Comparison of ENCODE assay signal across 20 cellular contexts in the genomic region with DNA sequence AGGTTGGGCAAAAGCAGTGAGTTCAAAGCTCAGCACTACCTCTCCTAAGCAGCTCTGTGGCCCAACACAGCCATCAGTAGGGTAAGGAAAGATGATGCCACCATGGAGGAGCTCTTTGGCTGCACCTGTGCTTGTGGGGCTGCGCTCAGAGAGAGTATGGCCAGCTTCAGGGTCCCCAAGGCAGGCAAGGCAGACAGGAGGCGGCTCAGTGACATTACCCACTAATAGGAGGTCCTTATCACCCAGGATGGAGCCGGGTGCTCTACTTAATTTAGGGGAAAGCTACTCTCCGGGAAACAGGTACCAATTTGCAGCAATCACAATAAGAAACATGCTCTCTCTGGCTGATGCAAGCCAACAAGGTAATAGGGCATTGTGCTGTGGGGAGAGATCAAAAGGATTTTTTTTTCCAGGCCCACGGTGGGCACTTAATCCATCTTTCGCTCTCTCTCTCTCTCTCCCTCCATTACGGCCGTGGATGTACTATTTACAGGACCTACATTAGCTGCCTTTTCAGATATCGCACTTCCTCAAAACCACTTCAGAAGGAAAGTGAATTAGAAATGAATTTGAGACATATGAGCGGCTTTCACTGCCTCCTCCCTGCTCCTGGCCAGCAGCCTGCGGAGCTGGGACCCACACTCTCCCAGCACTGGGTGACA.
DNase-seq lines count a peak whose midpoint lies in the region; ATAC-seq, FAIRE-seq and TF ChIP-seq lines count a peak whose summit lies in the region.
"Had no signal": no experiment of that assay in that cellular context is flagged by ENCODE, and none has a peak within 500 bp of the region (broad histone marks: within the 10 kb centered on the region; RNA-seq: fewer than 3 reads in every experiment).

No MANE protein-coding gene starts in this region.

- H3K36me3 ChIP-seq in cardiac muscle cell (no peaks in the 10 kb centered on the region), left ventricle myocardium inferior (no peaks in the 10 kb centered on the region), K562 (ENCODE audit: control insufficient read depth, insufficient read depth, low read length) (no peaks in the 10 kb centered on the region), neural cell (ENCODE audit: insufficient read depth, low read length) (no peaks in the 10 kb centered on the region)
- H3K36me3 ChIP-seq: HAP-1, MG63, SJCRH30 had no signal

- TF ChIP-seq RAD21 in K562 (CRISPR knock-in tag; conservative IDR thresholded peaks at IDR 0.05 in 1 of 2, IDR thresholded peaks at IDR 0.05 in 1 of 2) (no peak), neural cell (conservative IDR thresholded peaks at IDR 0.05) (no peak)

- TF ChIP-seq EP300 in K562 (IDR thresholded peaks at IDR 0.05; ENCODE audit: low read length): no peak
- TF ChIP-seq EP300 in neural cell (conservative IDR thresholded peaks at IDR 0.05; ENCODE audit: poor library complexity, severe bottlenecking): no peak

- H3K27ac ChIP-seq in cardiac muscle cell (peak overlapping the region; percentile 79), left ventricle myocardium inferior (replicated peaks) (no peak overlapping the region), K562 (ENCODE audit: extremely low read depth, low read depth, low read length) (no peak overlapping the region), neural cell (ENCODE audit: low read length) (no peak overlapping the region)
- H3K27ac ChIP-seq: SJCRH30 had no signal

- in situ Hi-C loops in K562 (cut with MboI): no loop called here

- H3K9ac ChIP-seq in K562 (ENCODE audit: insufficient read depth in 1 of 2, low read depth in 2 of 2, low read length in 2 of 2) (peak overlapping the region in 1 of 2 experiments; percentile 40; a peak in 1 of 4 replicates), neural cell (ENCODE audit: low read length) (no peak overlapping the region)

- 13% methylated on average over 11 of the region's 11 CpGs for WGBS in K562 (ENCODE audit: insufficient coverage, low coverage, missing lambda C conversion rate)

- H3K79me2 ChIP-seq in K562 (ENCODE audit: control insufficient read depth, insufficient read depth, low read length): no peaks in the 10 kb centered on the region
- no peaks in the 10 kb centered on the region for H3K79me2 ChIP-seq in neural cell (replicated peaks; ENCODE audit: insufficient read depth, low read length)

- H4K20me1 ChIP-seq in K562 (replicated peaks; ENCODE audit: control insufficient read depth, insufficient read depth, low read length) (no peaks in the 10 kb centered on the region; the same call in 1 of the 2 replicates), neural cell (ENCODE audit: insufficient read depth) (no peaks in the 10 kb centered on the region)

- H2AFZ ChIP-seq in K562 (ENCODE audit: low read depth, low read length): peak overlapping the region; percentile 60
- no peak overlapping the region for H2AFZ ChIP-seq in neural cell (ENCODE audit: low read depth, low read length)

- no peak overlapping the region for H3K4me2 ChIP-seq in K562 (ENCODE audit: insufficient read depth, low read length)
- H3K4me2 ChIP-seq in neural cell (ENCODE audit: low read length): no peak overlapping the region

- H3K4me3 ChIP-seq in cardiac muscle cell: no peak overlapping the region
- no peak overlapping the region for H3K4me3 ChIP-seq in left ventricle myocardium inferior
- H3K4me3 ChIP-seq in K562: no peak overlapping the region
- H3K4me3 ChIP-seq in neural cell (ENCODE audit: low read length): no peak overlapping the region
- H3K4me3 ChIP-seq in foreskin fibroblast (ENCODE audit: low read depth in 1 of 2, low read length in 2 of 2): no peak overlapping the region
- H3K4me3 ChIP-seq: HAP-1, MG63, SJCRH30 had no signal

- H3K27me3 ChIP-seq in cardiac muscle cell: no peaks in the 10 kb centered on the region
- no peaks in the 10 kb centered on the region for H3K27me3 ChIP-seq in left ventricle myocardium inferior (ENCODE audit: low read depth)
- H3K27me3 ChIP-seq in K562 (ENCODE audit: control insufficient read depth in 2 of 2, insufficient read depth in 2 of 2, low read length in 2 of 2): peaks cover 0 to 12% of the 10 kb centered on the region in 2 experiments; a peak in 3 of 5 replicates
- no peaks in the 10 kb centered on the region for H3K27me3 ChIP-seq in neural cell (ENCODE audit: insufficient read depth, low read depth, low read length)
- H3K27me3 ChIP-seq: MG63, SJCRH30 had no signal

- no peaks in the 10 kb centered on the region for H3K9me2 ChIP-seq in neural cell (ENCODE audit: insufficient read depth, low read length)

- TF ChIP-seq POLR2A in K562 (conservative IDR thresholded peaks at IDR 0.05) (no peak), GM18505 (IDR thresholded peaks at IDR 0.05; ENCODE audit: borderline replicate concordance, extremely low read depth, insufficient read depth, insufficient read length) (no peak)

- no peaks in the 10 kb centered on the region for H3F3A ChIP-seq in neural cell (ENCODE audit: insufficient read depth, low read length, poor library complexity, severe bottlenecking)

- POLR2A ChIA-PET in K562 (lab: Yijun Ruan, JAX): interaction anchor here (1.1 to 1.8 kb wide), 3 partner anchors 8 to 16 kb away, joined by 3 to 6 read pairs (median 4); no protein-coding TSS in a partner anchor

- CTCF ChIA-PET in K562 (lab: Yijun Ruan, JAX; ENCODE audit: low intra/inter-chr PET ratio): no interaction called here

- intact Hi-C loops in left ventricle myocardium inferior (cut with micrococcal nuclease): no loop called here
- intact Hi-C loops in K562 (cut with micrococcal nuclease): no loop called here

- no TSS peak for BruUV-seq in K562 (replicated peaks; lab: Mats Ljungman, UMichigan)

- no peaks in the 10 kb centered on the region for H3K9me1 ChIP-seq in K562 (ENCODE audit: control insufficient read depth, insufficient read depth, low read length)

- TF ChIP-seq CTCF in cardiac muscle cell (IDR thresholded peaks at IDR 0.05; ENCODE audit: low read depth, low read length): no peak
- TF ChIP-seq CTCF in left ventricle myocardium inferior (IDR thresholded peaks at IDR 0.05; ENCODE audit: borderline replicate concordance): no peak
- TF ChIP-seq CTCF in K562 (IDR thresholded peaks at IDR 0.05 in 2 of 3, conservative IDR thresholded peaks at IDR 0.05 in 1 of 3; ENCODE audit: insufficient read depth in 2 of 3, low read depth in 1 of 3, low read length in 3 of 3): no peak
- TF ChIP-seq CTCF in neural cell (IDR thresholded peaks at IDR 0.05; ENCODE audit: poor library complexity, severe bottlenecking): no peak
- no peak for TF ChIP-seq CTCF in foreskin fibroblast (IDR thresholded peaks at IDR 0.05; ENCODE audit: low read depth, low read length)

- H3K9me3 ChIP-seq in cardiac muscle cell (ENCODE audit: low read depth): no peaks in the 10 kb centered on the region
- H3K9me3 ChIP-seq in left ventricle myocardium inferior (replicated peaks): no peaks in the 10 kb centered on the region
- no peaks in the 10 kb centered on the region for H3K9me3 ChIP-seq in K562 (replicated peaks; ENCODE audit: control insufficient read depth, insufficient read depth, low read depth, low read length)
- H3K9me3 ChIP-seq in neural cell (ENCODE audit: low read length): no peaks in the 10 kb centered on the region
- H3K9me3 ChIP-seq: HAP-1, MG63, SJCRH30 had no signal

- no peak for DNase-seq in cardiac muscle cell (ENCODE audit: low read depth in 1 of 2, low spot score in 1 of 2)
- no peak for DNase-seq in left ventricle myocardium inferior
- no peak for DNase-seq in K562 (ENCODE audit: extremely low read depth in 1 of 4, low spot score in 3 of 4)
- DNase-seq in activated CD8-positive, alpha-beta memory T cell treated with anti-CD3 and anti-CD28 coated beads, Interleukin-2, amount 50 U/mL, for 4 hours: no peak
- DNase-seq in D341Med (ENCODE audit: low spot score): no peak
- no peak for DNase-seq in foreskin fibroblast
- DNase-seq: COR-L47, Kasumi-1, MG63, NCI-H1092 treated with DMSO at 0.1 percent for 48 hours, NCI-H146, NCI-H2029 treated with DMSO at 0.1 percent for 48 hours, NCI-H524, SJCRH30 had no signal

- H3K4me1 ChIP-seq in cardiac muscle cell (ENCODE audit: low read depth): peaks cover 19% of the 10 kb centered on the region
- peaks cover 28% of the 10 kb centered on the region for H3K4me1 ChIP-seq in left ventricle myocardium inferior
- H3K4me1 ChIP-seq in K562 (replicated peaks in 1 of 2; ENCODE audit: control insufficient read depth in 2 of 2, insufficient read depth in 2 of 2, low read length in 2 of 2): peaks cover 0 to 8% of the 10 kb centered on the region in 2 experiments; a peak in 2 of 5 replicates
- H3K4me1 ChIP-seq: HAP-1, SJCRH30 had no signal

- FAIRE-seq in K562 (lab: Jason Lieb, UNC): no peak
- FAIRE-seq: G401.6, GM19239, HTR-8/SVneo had no signal

- ATAC-seq in K562: no peak
- no peak for ATAC-seq in GM18505 (IDR thresholded peaks at IDR 0.05; ENCODE audit: unreplicated experiment)

TF ChIP-seq in K562, 482 proteins besides CTCF, POLR2A, EP300 and RAD21:
- peak; percentile 80; the same call in 1 of the 2 replicates for TF ChIP-seq SPI1 (IDR thresholded peaks at IDR 0.05; ENCODE audit: borderline replicate concordance, low read depth, low read length)
- no peak for TF ChIP-seq POU5F1 (IDR thresholded peaks at IDR 0.05; ENCODE audit: borderline replicate concordance, low read depth, low read length, partially characterized antibody)

TF ChIP-seq in neural cell, 6 proteins besides CTCF, POLR2A, EP300 and RAD21 (continues in another document):
- TF ChIP-seq, protein P1, sequence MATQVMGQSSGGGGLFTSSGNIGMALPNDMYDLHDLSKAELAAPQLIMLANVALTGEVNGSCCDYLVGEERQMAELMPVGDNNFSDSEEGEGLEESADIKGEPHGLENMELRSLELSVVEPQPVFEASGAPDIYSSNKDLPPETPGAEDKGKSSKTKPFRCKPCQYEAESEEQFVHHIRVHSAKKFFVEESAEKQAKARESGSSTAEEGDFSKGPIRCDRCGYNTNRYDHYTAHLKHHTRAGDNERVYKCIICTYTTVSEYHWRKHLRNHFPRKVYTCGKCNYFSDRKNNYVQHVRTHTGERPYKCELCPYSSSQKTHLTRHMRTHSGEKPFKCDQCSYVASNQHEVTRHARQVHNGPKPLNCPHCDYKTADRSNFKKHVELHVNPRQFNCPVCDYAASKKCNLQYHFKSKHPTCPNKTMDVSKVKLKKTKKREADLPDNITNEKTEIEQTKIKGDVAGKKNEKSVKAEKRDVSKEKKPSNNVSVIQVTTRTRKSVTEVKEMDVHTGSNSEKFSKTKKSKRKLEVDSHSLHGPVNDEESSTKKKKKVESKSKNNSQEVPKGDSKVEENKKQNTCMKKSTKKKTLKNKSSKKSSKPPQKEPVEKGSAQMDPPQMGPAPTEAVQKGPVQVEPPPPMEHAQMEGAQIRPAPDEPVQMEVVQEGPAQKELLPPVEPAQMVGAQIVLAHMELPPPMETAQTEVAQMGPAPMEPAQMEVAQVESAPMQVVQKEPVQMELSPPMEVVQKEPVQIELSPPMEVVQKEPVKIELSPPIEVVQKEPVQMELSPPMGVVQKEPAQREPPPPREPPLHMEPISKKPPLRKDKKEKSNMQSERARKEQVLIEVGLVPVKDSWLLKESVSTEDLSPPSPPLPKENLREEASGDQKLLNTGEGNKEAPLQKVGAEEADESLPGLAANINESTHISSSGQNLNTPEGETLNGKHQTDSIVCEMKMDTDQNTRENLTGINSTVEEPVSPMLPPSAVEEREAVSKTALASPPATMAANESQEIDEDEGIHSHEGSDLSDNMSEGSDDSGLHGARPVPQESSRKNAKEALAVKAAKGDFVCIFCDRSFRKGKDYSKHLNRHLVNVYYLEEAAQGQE (IDR thresholded peaks at IDR 0.05; ENCODE audit: borderline replicate concordance): peak; percentile 57
- TF ChIP-seq POLR2AphosphoS5 (IDR thresholded peaks at IDR 0.05): peak; percentile 33
